Comparison of ENCODE assay signal across 8 cellular contexts in genomic region chr10:131901181-131901829, GRCh38. TPM values are rescaled to one million over a fixed set of nuclear protein-coding genes. Genes with fewer than 3 reads are reported as not detected.
A peak's percentile ranks its signal among the peaks of the same experiment; 100 is the strongest.
DNase-seq lines count a peak whose midpoint lies in the region; ATAC-seq and TF ChIP-seq lines count a peak whose summit lies in the region.

No MANE protein-coding gene starts in this region.

- H3K27ac ChIP-seq in HUES6 (ENCODE audit: low read depth, low read length) (peak overlapping the region; percentile 51; the same call in 1 of the 2 replicates), tibial artery (peak overlapping the region; percentile 86 to 95)

- intact Hi-C loops in mucosa of descending colon (cut with DNase I, micrococcal nuclease): no loop called here
- intact Hi-C loops in tibial artery (cut with DNase I; ENCODE audit: low total_unique reads): loop anchor here (2.0 to 10.0 kb wide), 2 partner anchors 81 to 433 kb away; partner anchors contain the start of gene LRRC27

- ATAC-seq in GM21515 (IDR thresholded peaks at IDR 0.05; ENCODE audit: unreplicated experiment) (peak; percentile 35), mucosa of descending colon (peak; percentile 56)

- H3K36me3 ChIP-seq in HUES6 (ENCODE audit: control insufficient read depth, insufficient read depth, low read length) (peaks cover 11% of the 10 kb centered on the region), mucosa of descending colon (ENCODE audit: low read depth) (no peaks in the 10 kb centered on the region), tibial artery (no peaks in the 10 kb centered on the region)

- H3K9ac ChIP-seq in HUES6 (ENCODE audit: low read length): peak overlapping the region; percentile 77

- DNase-seq in Daoy (ENCODE audit: low read depth) (peak; percentile 24), epithelial cell of esophagus (ENCODE audit: low read depth) (peak; percentile 37), mucosa of descending colon (peak; percentile 63 to 83 (median 79)), tibial artery (peak; percentile 38 to 72), DMS79 treated with DMSO at 0.1 percent for 48 hours (lab: John Stamatoyannopoulos, UW) (no peak)
- DNase-seq in activated CD4-positive, alpha-beta T cell treated with anti-CD3 and anti-CD28 coated beads, Interleukin-2, amount 50 U/mL, for 1 hour: peak; percentile 38

- H3K27me3 ChIP-seq in HUES6 (ENCODE audit: control insufficient read depth, insufficient read depth, low read length) (peaks cover 16% of the 10 kb centered on the region), tibial artery (peaks cover 0 to 21% of the 10 kb centered on the region in 2 donors)

- peaks cover 15% of the 10 kb centered on the region for H3K4me1 ChIP-seq in HUES6 (ENCODE audit: control insufficient read depth, insufficient read depth, low read length)
- H3K4me1 ChIP-seq in mucosa of descending colon (ENCODE audit: low read depth): peaks cover 25% of the 10 kb centered on the region
- peaks cover 0 to 46% (median 26%) of the 10 kb centered on the region in 4 donors for H3K4me1 ChIP-seq in tibial artery

- H3K4me3 ChIP-seq in HUES6 (ENCODE audit: low read depth, low read length) (peak overlapping the region; percentile 80), epithelial cell of esophagus (ENCODE audit: low read length) (peak overlapping the region; percentile 81), mucosa of descending colon (peak overlapping the region; percentile 90), tibial artery (peak overlapping the region; percentile 96 to 97)

- TF ChIP-seq CTCF in epithelial cell of esophagus (IDR thresholded peaks at IDR 0.05; ENCODE audit: insufficient read depth, low read depth, low read length, missing control alignments) (no peak), mucosa of descending colon (IDR thresholded peaks at IDR 0.05) (no peak), tibial artery (IDR thresholded peaks at IDR 0.05) (no peak)

- H3K9me3 ChIP-seq in HUES6 (ENCODE audit: control insufficient read depth, insufficient read depth, low read depth, low read length): no peaks in the 10 kb centered on the region
- no peaks in the 10 kb centered on the region for H3K9me3 ChIP-seq in mucosa of descending colon
- H3K9me3 ChIP-seq in tibial artery: no peaks in the 10 kb centered on the region

RNA-seq across cellular contexts. Expression of gene PPP2R2D, which starts 0.5 kb away (rescaled TPM):
- total RNA-seq in Daoy (2014; rRNA removed; shearing (Covaris generic)): 15.8 and 22.3 TPM in 2 replicates
- 10 to 100 TPM; 27.8 to 34.4 (median 33.9) TPM for total RNA-seq in mucosa of descending colon
